13 cellular contexts compared by ENCODE assay signal in genomic region chr10:14486777-14487510, GRCh38.
DNase-seq lines count a peak whose midpoint lies in the region; ATAC-seq and TF ChIP-seq lines count a peak whose summit lies in the region.
"Had no signal": no experiment of that assay in that cellular context is flagged by ENCODE, and none has a peak within 500 bp of the region (broad histone marks: within the 10 kb centered on the region; RNA-seq: fewer than 3 reads in every experiment).

No MANE protein-coding gene starts in this region.

- TF ChIP-seq CTCF in mesothelial cell of epicardium (IDR thresholded peaks at IDR 0.05; ENCODE audit: unreplicated experiment): no peak
- TF ChIP-seq CTCF in PC-3 (conservative IDR thresholded peaks at IDR 0.05; ENCODE audit: low read depth, low read length): no peak

- no peaks in the 10 kb centered on the region for H3K9me2 ChIP-seq in PC-3 (replicated peaks; ENCODE audit: low read length)

- H3K27me3 ChIP-seq in PC-3 (ENCODE audit: low read length): no peaks in the 10 kb centered on the region

- H3K27ac Mint-ChIP-seq in mesothelial cell of epicardium: no peak overlapping the region
- H3K27ac Mint-ChIP-seq: activated naive CD8-positive, alpha-beta T cell treated with anti-CD3 and anti-CD28 coated beads, Interleukin-2, amount 10 ng/mL, durations not matched to agents 7 days and 5 days; CD4-positive, alpha-beta memory T cell; memory B cell had no signal

- peaks cover 5% of the 10 kb centered on the region for H3K4me1 Mint-ChIP-seq in mesothelial cell of epicardium
- H3K4me1 Mint-ChIP-seq: CD4-positive, alpha-beta memory T cell; memory B cell had no signal

- POLR2A ChIA-PET in PC-3 (lab: Charles Lee; ENCODE audit: unreplicated experiment): no interaction called here

- H3K9me3 ChIP-seq in PC-3 (ENCODE audit: low read length): no peaks in the 10 kb centered on the region

- H3K36me3 ChIP-seq in PC-3 (ENCODE audit: low read depth, low read length): no peaks in the 10 kb centered on the region

- no peak overlapping the region for H3K4me3 ChIP-seq in PC-3 (ENCODE audit: low read length)

- CTCF ChIA-PET in PC-3 (lab: Charles Lee): no interaction called here

- no peak overlapping the region for H3K4me2 ChIP-seq in PC-3 (ENCODE audit: low read length)

- peaks cover 48% of the 10 kb centered on the region for H3K27me3 Mint-ChIP-seq in mesothelial cell of epicardium (ENCODE audit: low read depth)

- ATAC-seq in sciatic nerve: peak; percentile 24
- ATAC-seq in HG02678 (IDR thresholded peaks at IDR 0.05; ENCODE audit: unreplicated experiment): no peak
- ATAC-seq in PC-3: no peak

- peak; percentile 43 for DNase-seq in DMS53 (lab: John Stamatoyannopoulos, UW)
- no peak for DNase-seq in DMS53 treated with DMSO at 0.1 percent for 48 hours (lab: John Stamatoyannopoulos, UW; ENCODE audit: unreplicated experiment)
- DNase-seq in NCI-H748 treated with DMSO at 0.1 percent for 48 hours (lab: John Stamatoyannopoulos, UW): peak; percentile 77
- peak in 5 of 61 donors; percentile 6 to 12 (median 10) for DNase-seq in caudate nucleus (lab: John Stamatoyannopoulos, UW)
- DNase-seq in sciatic nerve (ENCODE audit: low spot score): no peak
- DNase-seq in mesothelial cell of epicardium (ENCODE audit: low spot score in 2 of 2, unreplicated experiment in 2 of 2): no peak
- no peak for DNase-seq in PC-3
- DNase-seq: 8988T; activated naive CD8-positive, alpha-beta T cell treated with anti-CD3 and anti-CD28 coated beads, Interleukin-2, amount 10 ng/mL, durations not matched to agents 7 days and 5 days; CD4-positive, alpha-beta memory T cell; SW 1271 had no signal

- H3K9me3 Mint-ChIP-seq in mesothelial cell of epicardium: peaks cover 19% of the 10 kb centered on the region

- intact Hi-C loops in sciatic nerve (cut with DNase I): no loop called here
- intact Hi-C loops in PC-3 (cut with micrococcal nuclease): no loop called here

- no peaks in the 10 kb centered on the region for H3F3A ChIP-seq in PC-3 (ENCODE audit: low read length, unreplicated experiment)

- H3K27ac ChIP-seq in caudate nucleus (ENCODE audit: low read depth, low read length) (peak overlapping the region; percentile 19), PC-3 (ENCODE audit: low read length) (no peak overlapping the region)

- no peak overlapping the region for H2AFZ ChIP-seq in PC-3 (ENCODE audit: low read length)

- H3K4me3 Mint-ChIP-seq in mesothelial cell of epicardium: no peak overlapping the region
- H3K4me3 Mint-ChIP-seq: activated naive CD8-positive, alpha-beta T cell treated with anti-CD3 and anti-CD28 coated beads, Interleukin-2, amount 10 ng/mL, durations not matched to agents 7 days and 5 days; CD4-positive, alpha-beta memory T cell; memory B cell had no signal

- no peaks in the 10 kb centered on the region for H3K36me3 Mint-ChIP-seq in mesothelial cell of epicardium
- H3K36me3 Mint-ChIP-seq: activated naive CD8-positive, alpha-beta T cell treated with anti-CD3 and anti-CD28 coated beads, Interleukin-2, amount 10 ng/mL, durations not matched to agents 7 days and 5 days had no signal

- no TSS peak for BruUV-seq in PC-3 (replicated peaks; lab: Mats Ljungman, UMichigan)

- H4K20me1 ChIP-seq in PC-3 (ENCODE audit: low read length): no peaks in the 10 kb centered on the region

- H3K4me1 ChIP-seq in PC-3 (ENCODE audit: insufficient read depth, low read length): no peaks in the 10 kb centered on the region

- H3K9ac ChIP-seq in PC-3 (ENCODE audit: low read length): no peak overlapping the region

- no peaks in the 10 kb centered on the region for H3K79me2 ChIP-seq in PC-3 (ENCODE audit: low read length)

Comparison
In these comparisons a context has a peak if more than half of its experiments do, and no peak if none do; other contexts are left out.
1. DNase-seq: peak in DMS53 (single experiment) and NCI-H748 treated with DMSO at 0.1 percent for 48 hours (single experiment); none in DMS53 treated with DMSO at 0.1 percent for 48 hours (single experiment), sciatic nerve (single experiment), mesothelial cell of epicardium (0 of 2) and PC-3 (single experiment).